In genomic region chr20:62623488-62624324, GRCh38 we compare ENCODE assay signal across 8 cellular contexts. TPM values are rescaled to one million over a fixed set of nuclear protein-coding genes. Genes with fewer than 3 reads are reported as not detected.
DNase-seq lines count a peak whose midpoint lies in the region; ATAC-seq and TF ChIP-seq lines count a peak whose summit lies in the region.

No MANE protein-coding gene starts in this region.

- peak overlapping the region; percentile 80 for H3K4me3 Mint-ChIP-seq in natural killer cell treated with Interleukin-12 subunit alpha and Interleukin-12 subunit beta and Interleukin-15 and Interleukin-18, amount 100 ng/mL, for 72 hours

- DNase-seq in BJ (ENCODE audit: low read depth) (peak; percentile 71), activated T-cell treated with anti-CD3 and anti-CD28 coated beads for 4 hours (peak; percentile 76), stomach (peak; percentile 99)
- DNase-seq in natural killer cell treated with Interleukin-12 subunit alpha and Interleukin-12 subunit beta and Interleukin-15 and Interleukin-18, amount 100 ng/mL, for 72 hours (ENCODE audit: low spot score): peak; percentile 91

- no peaks in the 10 kb centered on the region for H4K20me1 ChIP-seq in OCI-LY3 (ENCODE audit: insufficient read depth, low read length)

- H3K4me2 ChIP-seq in OCI-LY3 (ENCODE audit: low read length): peak overlapping the region; percentile 94

- H2AFZ ChIP-seq in OCI-LY3 (ENCODE audit: low read depth, low read length): 0 out of 2 replicates have a peak overlapping the region, but pooled peaks have one; percentile 1

- no peak overlapping the region for H3K4me3 ChIP-seq in BJ (ENCODE audit: low read depth, low read length)
- peak overlapping the region; percentile 75 for H3K4me3 ChIP-seq in OCI-LY3 (ENCODE audit: low read length)
- peak overlapping the region in 2 of 4 donors; percentile 1 to 18 for H3K4me3 ChIP-seq in stomach

- H3K9me3 ChIP-seq in OCI-LY3 (ENCODE audit: insufficient read depth, low read length): no peaks in the 10 kb centered on the region
- H3K9me3 ChIP-seq in stomach: no peaks in the 10 kb centered on the region

- intact Hi-C loops in stomach (cut with DNase I; ENCODE audit: low total_unique reads): no loop called here

- WGBS in stomach, 5 donors: 5 to 19% (median 8%) methylated on average over 17 to 23 of the region's 23 CpGs

- no peaks in the 10 kb centered on the region for H3K27me3 Mint-ChIP-seq in natural killer cell treated with Interleukin-12 subunit alpha and Interleukin-12 subunit beta and Interleukin-15 and Interleukin-18, amount 100 ng/mL, for 72 hours

- no peaks in the 10 kb centered on the region for H3K36me3 Mint-ChIP-seq in natural killer cell treated with Interleukin-12 subunit alpha and Interleukin-12 subunit beta and Interleukin-15 and Interleukin-18, amount 100 ng/mL, for 72 hours

- H3K27ac ChIP-seq in OCI-LY3 (ENCODE audit: low read length) (peak overlapping the region; percentile 89), stomach (peak overlapping the region; percentile 90 to 98 (median 94))

- no peaks in the 10 kb centered on the region for H3K79me2 ChIP-seq in OCI-LY3 (ENCODE audit: low read length)

- H3K4me1 Mint-ChIP-seq in natural killer cell treated with Interleukin-12 subunit alpha and Interleukin-12 subunit beta and Interleukin-15 and Interleukin-18, amount 100 ng/mL, for 72 hours (ENCODE audit: low read depth in 2 of 2): peaks cover 18 to 30% of the 10 kb centered on the region in 2 donors

- peak in 1 of 4 donors; percentile 74 for TF ChIP-seq POLR2A in stomach (IDR thresholded peaks at IDR 0.05)

- peak overlapping the region; percentile 85 for H3K9ac ChIP-seq in OCI-LY3 (ENCODE audit: low read length)

- H3K4me1 ChIP-seq in OCI-LY3 (ENCODE audit: low read length): peaks cover 49% of the 10 kb centered on the region
- peaks cover 26 to 63% (median 48%) of the 10 kb centered on the region in 4 donors for H3K4me1 ChIP-seq in stomach

- POLR2A ChIA-PET in BJ (lab: Charles Lee): interaction anchor here (0.6 kb wide), 1 partner anchor 19 kb away, joined by 3 read pairs; no protein-coding TSS in a partner anchor

- TF ChIP-seq CTCF in BJ (IDR thresholded peaks at IDR 0.05; ENCODE audit: insufficient read depth, low read depth, low read length) (peak; percentile 23; the same call in 1 of the 2 replicates), OCI-LY3 (IDR thresholded peaks at IDR 0.05; ENCODE audit: low read depth, low read length) (no peak), stomach (IDR thresholded peaks at IDR 0.05) (peak in 1 of 7 experiments; percentile 9)

- H3K27ac Mint-ChIP-seq in natural killer cell treated with Interleukin-12 subunit alpha and Interleukin-12 subunit beta and Interleukin-15 and Interleukin-18, amount 100 ng/mL, for 72 hours: peak overlapping the region; percentile 94 to 97

- H3K36me3 ChIP-seq in BJ (ENCODE audit: control insufficient read depth, insufficient read depth, low read length) (no peaks in the 10 kb centered on the region), OCI-LY3 (replicated peaks; ENCODE audit: low read depth, low read length) (no peaks in the 10 kb centered on the region), stomach (no peaks in the 10 kb centered on the region)

- TF ChIP-seq EP300 in stomach (IDR thresholded peaks at IDR 0.05): peak; percentile 53

- ATAC-seq in GM19035 (IDR thresholded peaks at IDR 0.05; ENCODE audit: unreplicated experiment) (peak; percentile 77), HG03175 (IDR thresholded peaks at IDR 0.05; ENCODE audit: unreplicated experiment) (peak; percentile 81), esophagus mucosa (peak; percentile 94)
- peak; percentile 93 to 94 for ATAC-seq in natural killer cell treated with Interleukin-12 subunit alpha and Interleukin-12 subunit beta and Interleukin-15 and Interleukin-18, amount 100 ng/mL, for 72 hours

- no peaks in the 10 kb centered on the region for H3K27me3 ChIP-seq in BJ (ENCODE audit: control insufficient read depth, insufficient read depth, low read length)
- H3K27me3 ChIP-seq in OCI-LY3 (ENCODE audit: low read depth, low read length): no peaks in the 10 kb centered on the region
- peaks cover 0 to 4% (median 0%) of the 10 kb centered on the region in 3 donors for H3K27me3 ChIP-seq in stomach

- no peaks in the 10 kb centered on the region for H3K9me3 Mint-ChIP-seq in natural killer cell treated with Interleukin-12 subunit alpha and Interleukin-12 subunit beta and Interleukin-15 and Interleukin-18, amount 100 ng/mL, for 72 hours

- CTCF ChIA-PET in BJ (lab: Yijun Ruan, JAX): interaction anchor here (0.7 to 1.8 kb wide), 5 partner anchors 14 to 173 kb away, joined by 3 to 6 read pairs (median 3); partner anchors contain the start of gene MRGBP

RNA-seq across cellular contexts. Expression of gene SLCO4A1, which starts 18.6 kb away (rescaled TPM):
- polyA plus RNA-seq in BJ (2011; rRNA removed): 0.15 and 0.25 TPM in 2 replicates
- 0.72 and 0.95 TPM in 2 replicates for polyA minus RNA-seq in BJ (2011; rRNA and poly(A)+ RNA removed)
- total RNA-seq in esophagus mucosa: 13.7 TPM
- 10 to 100 TPM; 42.9 to 88.3 TPM for total RNA-seq in natural killer cell treated with Interleukin-12 subunit alpha and Interleukin-12 subunit beta and Interleukin-15 and Interleukin-18, amount 100 ng/mL, for 72 hours
- total RNA-seq in stomach: 10 to 100 TPM in 3 of 5 donors, 1 to 10 TPM in 1, under 1 TPM in 1; 0.58 to 44.3 (median 20.7) TPM
- 10 to 100 TPM in 1 of 3 donors, 1 to 10 TPM in 2; 4.4 to 14.7 (median 9.0) TPM for polyA plus RNA-seq in stomach
